Comparison of ENCODE assay signal across 8 cellular contexts in the genomic region with DNA sequence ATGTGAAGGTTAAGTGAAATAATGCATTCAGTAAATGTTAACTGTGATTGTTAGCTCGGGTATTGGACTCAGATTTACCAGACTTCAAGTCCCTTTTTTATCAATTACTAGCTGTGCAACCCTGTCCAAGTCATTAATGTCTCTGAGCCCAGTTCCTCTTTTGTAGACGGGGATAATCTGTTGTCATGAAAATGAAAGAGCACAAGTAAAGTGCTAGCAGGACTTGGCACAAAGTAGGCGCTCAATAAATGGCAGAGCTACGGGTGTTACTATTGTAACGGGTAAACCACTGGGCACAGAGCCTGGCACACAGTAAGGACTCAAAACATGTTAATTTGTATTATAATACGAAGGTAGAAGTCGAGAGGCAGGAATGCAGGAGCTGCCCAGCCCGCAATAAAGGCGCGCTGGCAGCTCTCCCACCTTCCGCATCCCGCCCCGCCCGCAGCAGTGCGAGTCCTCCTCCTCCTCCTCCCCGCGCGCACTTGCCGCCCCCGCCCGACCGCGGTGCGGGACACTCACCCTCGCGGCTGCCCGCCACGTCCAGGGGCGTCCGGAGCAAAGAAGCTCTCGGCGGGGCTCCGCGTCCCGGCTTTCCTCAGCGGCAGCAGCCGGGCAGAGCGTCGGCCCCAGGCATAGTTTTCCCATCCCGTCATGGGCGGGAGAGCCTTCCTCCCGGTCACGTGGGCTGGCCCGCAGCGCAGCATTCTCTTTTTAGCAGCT. TPM values are rescaled to one million over a fixed set of nuclear protein-coding genes. Genes with fewer than 3 reads are reported as not detected.
A peak's percentile ranks its signal among the peaks of the same experiment; 100 is the strongest.
DNase-seq lines count a peak whose midpoint lies in the region; ATAC-seq, FAIRE-seq and TF ChIP-seq lines count a peak whose summit lies in the region.

A gene with protein sequence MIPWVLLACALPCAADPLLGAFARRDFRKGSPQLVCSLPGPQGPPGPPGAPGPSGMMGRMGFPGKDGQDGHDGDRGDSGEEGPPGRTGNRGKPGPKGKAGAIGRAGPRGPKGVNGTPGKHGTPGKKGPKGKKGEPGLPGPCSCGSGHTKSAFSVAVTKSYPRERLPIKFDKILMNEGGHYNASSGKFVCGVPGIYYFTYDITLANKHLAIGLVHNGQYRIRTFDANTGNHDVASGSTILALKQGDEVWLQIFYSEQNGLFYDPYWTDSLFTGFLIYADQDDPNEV (minus strand): TSS at position 637 of the 723 bp plus-strand sequence. CDS start 15,615 bp downstream, outside the sequence.

- H3K9me3 ChIP-seq in GM12878 (replicated peaks; ENCODE audit: control insufficient read depth, insufficient read depth, low read length) (no peaks in the 10 kb centered on the region), psoas muscle (no peaks in the 10 kb centered on the region)

- H3K36me3 Mint-ChIP-seq in activated CD4-positive, alpha-beta T cell treated with anti-CD3 and anti-CD28 coated beads, Interleukin-2, amount 10 ng/mL, durations not matched to agents 24 days and 14 days (ENCODE audit: low read depth) = no peaks in the 10 kb centered on the region

- H3K4me3 ChIP-seq in GM12878 (peak within 1 kb of the TSS; percentile 49), iPS-11a (ENCODE audit: low read depth, low read length) (peak within 1 kb of the TSS; percentile 38), psoas muscle (peak within 1 kb of the TSS; percentile 77)

- no peak within 1 kb of the TSS for H3K27ac Mint-ChIP-seq in activated CD4-positive, alpha-beta T cell treated with anti-CD3 and anti-CD28 coated beads, Interleukin-2, amount 10 ng/mL, durations not matched to agents 24 days and 14 days

- H2AFZ ChIP-seq in GM12878 (ENCODE audit: control insufficient read depth, low read depth, low read length) = peak within 1 kb of the TSS; percentile 50

- ATAC-seq in GM12878 (peak; percentile 69), psoas muscle (peak; percentile 74 to 94 (median 81)), HG03135 (IDR thresholded peaks at IDR 0.05; ENCODE audit: unreplicated experiment) (no peak), HG02852 (IDR thresholded peaks at IDR 0.05; ENCODE audit: unreplicated experiment) (no peak)

- H3K4me1 ChIP-seq in GM12878 (ENCODE audit: control insufficient read depth, insufficient read depth, low read length) (no peaks in the 10 kb centered on the region), psoas muscle (peaks cover 7% of the 10 kb centered on the region)

- peak within 1 kb of the TSS; percentile 84 for H3K4me2 ChIP-seq in GM12878 (ENCODE audit: control insufficient read depth, insufficient read depth)

- no peak within 1 kb of the TSS for H3K9ac ChIP-seq in GM12878 (ENCODE audit: control insufficient read depth, insufficient read depth, low read length)

- DNase-seq in activated CD4-positive, alpha-beta T cell treated with anti-CD3 and anti-CD28 coated beads, Interleukin-2, amount 10 ng/mL, durations not matched to agents 24 days and 14 days = peak; percentile 59
- DNase-seq in activated CD4-positive, alpha-beta T cell treated with anti-CD3 and anti-CD28 coated beads, Interleukin-2, amount 50 U/mL, for 1 hour = no peak
- DNase-seq in NCI-H2227 (lab: John Stamatoyannopoulos, UW; ENCODE audit: unreplicated experiment) (peak; percentile 32), GM12878 (ENCODE audit: low read depth, low spot score) (no peak), psoas muscle (peak; percentile 64 to 68)

- WGBS in GM12878 (ENCODE audit: insufficient coverage, insufficient replicate concordance, low lambda C conversion rate, missing lambda C conversion rate) = 15% methylated on average over 20 of the region's 45 CpGs
- WGBS in psoas muscle, 3 donors = 1 to 2% (median 1%) methylated on average over 34 to 45 of the region's 45 CpGs

- TF ChIP-seq EP300 in GM12878 (IDR thresholded peaks at IDR 0.05; ENCODE audit: borderline replicate concordance in 1 of 2, control insufficient read depth in 1 of 2, low read depth in 2 of 2, low read length in 2 of 2) = no peak

- no peak for FAIRE-seq in GM12878 (lab: Jason Lieb, UNC)

- CTCF ChIA-PET in GM12878 (lab: Yijun Ruan, JAX) = interaction anchor here (0.5 to 1.5 kb wide), 3 partner anchors 21 to 37 kb away, joined by 3 to 5 read pairs (median 3); no protein-coding TSS in a partner anchor

- TF ChIP-seq RAD21 in GM12878 (IDR thresholded peaks at IDR 0.05; ENCODE audit: insufficient read depth, low read depth, low read length) = no peak

- H3K9me3 Mint-ChIP-seq in activated CD4-positive, alpha-beta T cell treated with anti-CD3 and anti-CD28 coated beads, Interleukin-2, amount 10 ng/mL, durations not matched to agents 24 days and 14 days = no peaks in the 10 kb centered on the region

- H3K27me3 ChIP-seq in GM12878 (replicated peaks in 1 of 2; ENCODE audit: control insufficient read depth in 2 of 2, insufficient read depth in 2 of 2, low read length in 1 of 2) = peaks cover 2 to 10% of the 10 kb centered on the region in 2 experiments; a peak in 3 of 4 replicates
- H3K27me3 ChIP-seq in psoas muscle (ENCODE audit: insufficient read depth in 3 of 3, low read length in 2 of 3) = peaks cover 0 to 48% (median 2%) of the 10 kb centered on the region in 3 donors

- no peaks in the 10 kb centered on the region for H4K20me1 ChIP-seq in GM12878 (ENCODE audit: control insufficient read depth, insufficient read depth)

- intact Hi-C loops in activated CD4-positive, alpha-beta T cell treated with anti-CD3 and anti-CD28 coated beads, Interleukin-2, amount 10 ng/mL, durations not matched to agents 24 days and 14 days (cut with micrococcal nuclease) = no loop called here
- intact Hi-C loops in GM12878 (cut with micrococcal nuclease; ENCODE audit: unreplicated experiment) (no loop called here), psoas muscle (cut with DNase I) (no loop called here)

- in situ Hi-C loops in GM12878 (cut with MboI) = no loop called here

- H3K4me1 Mint-ChIP-seq in activated CD4-positive, alpha-beta T cell treated with anti-CD3 and anti-CD28 coated beads, Interleukin-2, amount 10 ng/mL, durations not matched to agents 24 days and 14 days = peaks cover 5% of the 10 kb centered on the region

- H3K79me2 ChIP-seq in GM12878 (ENCODE audit: control insufficient read depth, insufficient read depth, low read length) = no peaks in the 10 kb centered on the region

- RAD21 ChIA-PET in GM12878 (lab: Charles Lee; ENCODE audit: unreplicated experiment) = no interaction called here

- H3K36me3 ChIP-seq in GM12878 (ENCODE audit: control insufficient read depth in 2 of 2, insufficient read depth in 2 of 2, low read length in 1 of 2) (no peaks in the 10 kb centered on the region), psoas muscle (ENCODE audit: insufficient read depth in 1 of 2, low read depth in 1 of 2) (no peaks in the 10 kb centered on the region)

- no peak for TF ChIP-seq CTCF in GM12878 (IDR thresholded peaks at IDR 0.05 in 2 of 3, conservative IDR thresholded peaks at IDR 0.05 in 1 of 3; ENCODE audit: control insufficient read depth in 2 of 3, extremely low read depth in 1 of 3, insufficient read depth in 1 of 3, low read depth in 3 of 3, low read length in 3 of 3)
- no peak for TF ChIP-seq CTCF in psoas muscle (IDR thresholded peaks at IDR 0.05)

- SMC1A ChIA-PET in GM12878 (lab: Charles Lee; ENCODE audit: uncharacterized antibody, unreplicated experiment) = interaction anchor here (0.6 to 1.1 kb wide), 3 partner anchors 15 to 166 kb away, joined by 3 to 4 read pairs (median 3); no protein-coding TSS in a partner anchor

- POLR2A ChIA-PET in GM12878 (lab: Charles Lee) = no interaction called here

- no TSS peak for BruUV-seq in GM12878 (replicated peaks; lab: Mats Ljungman, UMichigan)

- H3K27ac ChIP-seq in GM12878 (ENCODE audit: control insufficient read depth, insufficient read depth) (no peak within 1 kb of the TSS), psoas muscle (peak within 1 kb of the TSS; percentile 53)

- peaks cover 70% of the 10 kb centered on the region for H3K27me3 Mint-ChIP-seq in activated CD4-positive, alpha-beta T cell treated with anti-CD3 and anti-CD28 coated beads, Interleukin-2, amount 10 ng/mL, durations not matched to agents 24 days and 14 days

- H3K4me3 Mint-ChIP-seq in activated CD4-positive, alpha-beta T cell treated with anti-CD3 and anti-CD28 coated beads, Interleukin-2, amount 10 ng/mL, durations not matched to agents 24 days and 14 days = peak within 1 kb of the TSS; percentile 48

- TF ChIP-seq POLR2A in GM12878 (IDR thresholded peaks at IDR 0.05; ENCODE audit: low read depth, low read length) = no peak

TF ChIP-seq in GM12878, 131 proteins besides CTCF, POLR2A, EP300 and RAD21:
- TF ChIP-seq MXI1 (IDR thresholded peaks at IDR 0.05; ENCODE audit: low read depth, low read length) = no peak
- peak; percentile 63; the same call in 1 of the 2 replicates for TF ChIP-seq SPI1 (IDR thresholded peaks at IDR 0.05; ENCODE audit: borderline replicate concordance, insufficient read depth, low read depth, low read length)
- TF ChIP-seq, protein P1, sequence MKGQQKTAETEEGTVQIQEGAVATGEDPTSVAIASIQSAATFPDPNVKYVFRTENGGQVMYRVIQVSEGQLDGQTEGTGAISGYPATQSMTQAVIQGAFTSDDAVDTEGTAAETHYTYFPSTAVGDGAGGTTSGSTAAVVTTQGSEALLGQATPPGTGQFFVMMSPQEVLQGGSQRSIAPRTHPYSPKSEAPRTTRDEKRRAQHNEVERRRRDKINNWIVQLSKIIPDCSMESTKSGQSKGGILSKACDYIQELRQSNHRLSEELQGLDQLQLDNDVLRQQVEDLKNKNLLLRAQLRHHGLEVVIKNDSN (IDR thresholded peaks at IDR 0.05; ENCODE audit: borderline replicate concordance, extremely low read length, insufficient read depth, low read depth, low read length) = peak; percentile 21

RNA-seq across cellular contexts. Expression of the gene that starts here (rescaled TPM):
- not detected in 2 replicates for total RNA-seq in activated CD4-positive, alpha-beta T cell treated with anti-CD3 and anti-CD28 coated beads, Interleukin-2, amount 10 ng/mL, durations not matched to agents 24 days and 14 days
- not detected in 2 replicates for total RNA-seq in GM12878 (2013; cell fraction: nucleolus; rRNA removed)
- total RNA-seq in GM12878 (2014; rRNA removed) (not detected in 2 replicates), GM12878 (2014; rRNA removed; fragmentation: Illumina TruSeq; extraction: Trizol) (not detected in 2 replicates), GM12878 (2021) (not detected in 2 replicates), psoas muscle (1 to 10 TPM in 1 of 4 donors, under 1 TPM in 3; 0.08 to 1.8 (median 0.24) TPM)
- polyA plus RNA-seq in GM12878 (2011; ENCODE audit: low read depth) = not detected
- polyA plus RNA-seq in GM12878 (2011; rRNA removed) (not detected in 2 replicates), GM12878 (2014; fragmentation: Illumina TruSeq; extraction: Trizol) (not detected in 2 replicates), GM12878 (2014; fragmentation: Nextera tagmentation; extraction: Ambion mirVana) (not detected), GM12878 (2014; rRNA removed) (0.09 TPM in 1 of 2 replicates, not detected in the other), GM12878 (2016; fragmentation: Nextera tagmentation; extraction: Ambion mirVana) (not detected), psoas muscle (under 1 TPM; 0.35 to 0.40 (median 0.35) TPM)
- not detected in 2 replicates for polyA plus RNA-seq in GM12878 (2011; cell fraction: cytosol; rRNA removed)
- not detected in 2 replicates for polyA plus RNA-seq in GM12878 (2011; cell fraction: nucleus; rRNA removed)
- not detected in 2 replicates for polyA plus RNA-seq in GM12878 (2012)
- polyA minus RNA-seq in GM12878 (2011; rRNA and poly(A)+ RNA removed) = not detected in 2 replicates
- not detected in 2 replicates for polyA minus RNA-seq in GM12878 (2011; cell fraction: cytosol; rRNA and poly(A)+ RNA removed)
- not detected in 2 replicates for polyA minus RNA-seq in GM12878 (2011; cell fraction: nucleus; rRNA and poly(A)+ RNA removed)

Comparison
In these comparisons a context has a peak if more than half of its experiments do, and no peak if none do; other contexts are left out.
1. Peak in DNase-seq in activated CD4-positive, alpha-beta T cell treated with anti-CD3 and anti-CD28 coated beads, Interleukin-2, amount 10 ng/mL, durations not matched to agents 24 days and 14 days; RNA of the gene not detected or under 1 TPM.
2. Peak in ATAC-seq, H3K4me3 ChIP-seq and H3K4me2 ChIP-seq in GM12878; RNA of the gene not detected or under 1 TPM.
3. DNase-seq: peak in NCI-H2227 (single experiment) and psoas muscle (2 of 2); none in activated CD4-positive, alpha-beta T cell treated with anti-CD3 and anti-CD28 coated beads, Interleukin-2, amount 50 U/mL, for 1 hour (single experiment) and GM12878 (single experiment).
4. ATAC-seq: peak in psoas muscle (4 of 4); none in HG03135 (single experiment) and HG02852 (single experiment).
5. Peak in every context shown above with its lines, with median percentiles within 50 percentile points of each other: H3K4me3 ChIP-seq.